Comparison of ENCODE assay signal across 8 cellular contexts in the genomic region with DNA sequence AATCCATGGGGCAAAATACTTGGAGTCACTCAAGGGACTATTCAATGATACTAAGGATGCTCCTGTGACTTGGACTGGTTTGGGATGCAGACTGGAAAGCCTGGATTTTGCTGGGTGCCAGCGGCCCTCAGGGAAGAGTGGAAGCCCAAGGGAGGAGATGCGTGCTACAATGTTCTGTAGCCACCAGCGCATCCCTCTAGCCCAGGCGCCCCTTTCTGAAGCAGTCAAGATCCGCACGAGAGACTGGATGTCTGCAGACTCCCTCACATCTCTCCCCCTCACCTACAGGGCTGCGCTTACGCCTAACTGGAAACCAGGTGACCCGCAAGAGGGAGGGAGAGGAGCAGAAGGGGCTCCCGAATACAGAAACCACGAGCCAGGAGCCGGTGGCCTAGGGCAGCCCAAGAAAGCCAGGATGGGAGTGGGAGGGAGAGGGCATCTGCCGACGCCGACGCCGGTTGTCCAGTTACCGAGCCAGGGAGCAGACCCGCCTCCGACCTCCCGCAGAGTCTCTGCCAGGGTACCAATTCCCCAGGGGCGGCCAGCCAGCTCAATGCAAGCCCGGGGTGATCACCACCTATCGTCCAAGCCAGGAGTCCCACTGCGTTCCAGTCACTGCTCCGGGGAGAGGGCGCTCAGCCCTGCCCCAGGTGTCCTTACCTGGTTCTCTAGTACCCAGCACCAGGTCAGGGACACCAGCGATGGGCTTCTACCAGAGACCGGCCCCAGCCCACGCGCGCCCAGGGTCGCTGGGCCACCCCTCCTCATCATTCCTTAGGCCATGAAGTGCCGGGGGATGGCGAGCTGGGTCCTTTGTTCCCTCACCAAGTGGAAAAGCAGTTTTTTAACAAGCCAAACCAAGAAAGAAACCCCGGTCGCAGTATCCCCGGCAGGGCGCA. TPM values are rescaled to one million over a fixed set of nuclear protein-coding genes. Genes with fewer than 3 reads are reported as not detected.
DNase-seq lines count a peak whose midpoint lies in the region; ATAC-seq and TF ChIP-seq lines count a peak whose summit lies in the region.

No MANE protein-coding gene starts in this region.

- peak overlapping the region; percentile 61 for H3K4me3 Mint-ChIP-seq in dendritic cell treated with granulocyte-macrophage colony-stimulating factor and Interleukin-4, amounts not matched to agents 40 ng/mL and 50 ng/mL, for 4 days

- H3K36me3 Mint-ChIP-seq in dendritic cell treated with granulocyte-macrophage colony-stimulating factor and Interleukin-4, amounts not matched to agents 40 ng/mL and 50 ng/mL, for 4 days (ENCODE audit: low read depth), result no peaks in the 10 kb centered on the region

- peaks cover 69% of the 10 kb centered on the region for H3K27me3 Mint-ChIP-seq in dendritic cell treated with granulocyte-macrophage colony-stimulating factor and Interleukin-4, amounts not matched to agents 40 ng/mL and 50 ng/mL, for 4 days

- H3K27ac ChIP-seq in lung (ENCODE audit: low read depth in 1 of 2, low read length in 1 of 2) (peak overlapping the region; percentile 71 to 84), upper lobe of right lung (peak overlapping the region; percentile 80)

- intact Hi-C loops in dendritic cell treated with granulocyte-macrophage colony-stimulating factor and Interleukin-4, amounts not matched to agents 40 ng/mL and 50 ng/mL, for 4 days (cut with micrococcal nuclease), result no loop called here
- intact Hi-C loops in upper lobe of right lung (cut with DNase I), result no loop called here

- H3K4me1 ChIP-seq in lung (ENCODE audit: control insufficient read depth in 2 of 2, insufficient read depth in 2 of 2, low read length in 2 of 2) (peaks cover 0 to 20% of the 10 kb centered on the region in 2 donors), upper lobe of right lung (peaks cover 10% of the 10 kb centered on the region)

- peak; percentile 62 for DNase-seq in EL
- DNase-seq in NCI-H69 (lab: John Stamatoyannopoulos, UW), result peak; percentile 60
- DNase-seq in lung (ENCODE audit: low spot score), result no peak
- DNase-seq in upper lobe of right lung, result peak; percentile 72
- no peak for DNase-seq in NCI-H1694 treated with DMSO at 0.1 percent for 48 hours (lab: John Stamatoyannopoulos, UW)

- H3K9me3 Mint-ChIP-seq in dendritic cell treated with granulocyte-macrophage colony-stimulating factor and Interleukin-4, amounts not matched to agents 40 ng/mL and 50 ng/mL, for 4 days, result no peaks in the 10 kb centered on the region

- peaks cover 0 to 2% of the 10 kb centered on the region in 2 donors for H3K36me3 ChIP-seq in lung (ENCODE audit: control insufficient read depth in 2 of 2, insufficient read depth in 2 of 2, low read length in 2 of 2)
- H3K36me3 ChIP-seq in upper lobe of right lung, result no peaks in the 10 kb centered on the region

- H3K27ac Mint-ChIP-seq in dendritic cell treated with granulocyte-macrophage colony-stimulating factor and Interleukin-4, amounts not matched to agents 40 ng/mL and 50 ng/mL, for 4 days, result no peak overlapping the region

- ATAC-seq in lung (ENCODE audit: insufficient read depth, low FRiP score) (no peak), upper lobe of right lung (peak; percentile 47), HG02885 (IDR thresholded peaks at IDR 0.05; ENCODE audit: poor library complexity, unreplicated experiment) (no peak), GM21526 (IDR thresholded peaks at IDR 0.05; ENCODE audit: low FRiP score, unreplicated experiment) (no peak)

- no peaks in the 10 kb centered on the region for H3K27me3 ChIP-seq in lung (ENCODE audit: control insufficient read depth, insufficient read depth)
- H3K27me3 ChIP-seq in upper lobe of right lung, result peaks cover 24% of the 10 kb centered on the region

- TF ChIP-seq CTCF in lung (IDR thresholded peaks at IDR 0.05; ENCODE audit: control extremely low read depth, extremely low read depth) (no peak), upper lobe of right lung (IDR thresholded peaks at IDR 0.05) (no peak)

- no peaks in the 10 kb centered on the region for H3K9me3 ChIP-seq in lung (ENCODE audit: control insufficient read depth in 2 of 2, insufficient read depth in 1 of 2, low read length in 1 of 2)
- H3K9me3 ChIP-seq in upper lobe of right lung, result no peaks in the 10 kb centered on the region

- H3K4me3 ChIP-seq in lung (peak overlapping the region; percentile 58), upper lobe of right lung (peak overlapping the region; percentile 65)

- H3K4me1 Mint-ChIP-seq in dendritic cell treated with granulocyte-macrophage colony-stimulating factor and Interleukin-4, amounts not matched to agents 40 ng/mL and 50 ng/mL, for 4 days (ENCODE audit: low read depth), result peaks cover 22% of the 10 kb centered on the region

- 11 to 13% methylated on average over 38 to 39 of the region's 39 CpGs for WGBS in lung, 2 donors

RNA-seq across cellular contexts. Expression of gene NTN4, which starts 1.2 kb away (rescaled TPM):
- 10 to 100 TPM; 66.1 to 72.4 TPM for total RNA-seq in lung
- polyA plus RNA-seq in lung, result 10 to 100 TPM; 22.1 to 40.9 TPM
- total RNA-seq in upper lobe of right lung, result 136 TPM

Comparison
In these comparisons a context has a peak if more than half of its experiments do, and no peak if none do; other contexts are left out.
1. DNase-seq: peak in EL (single experiment), NCI-H69 (single experiment) and upper lobe of right lung (single experiment); none in lung (single experiment) and NCI-H1694 treated with DMSO at 0.1 percent for 48 hours (single experiment).